Comparison of ENCODE assay signal across 1 cellular context in the genomic region with DNA sequence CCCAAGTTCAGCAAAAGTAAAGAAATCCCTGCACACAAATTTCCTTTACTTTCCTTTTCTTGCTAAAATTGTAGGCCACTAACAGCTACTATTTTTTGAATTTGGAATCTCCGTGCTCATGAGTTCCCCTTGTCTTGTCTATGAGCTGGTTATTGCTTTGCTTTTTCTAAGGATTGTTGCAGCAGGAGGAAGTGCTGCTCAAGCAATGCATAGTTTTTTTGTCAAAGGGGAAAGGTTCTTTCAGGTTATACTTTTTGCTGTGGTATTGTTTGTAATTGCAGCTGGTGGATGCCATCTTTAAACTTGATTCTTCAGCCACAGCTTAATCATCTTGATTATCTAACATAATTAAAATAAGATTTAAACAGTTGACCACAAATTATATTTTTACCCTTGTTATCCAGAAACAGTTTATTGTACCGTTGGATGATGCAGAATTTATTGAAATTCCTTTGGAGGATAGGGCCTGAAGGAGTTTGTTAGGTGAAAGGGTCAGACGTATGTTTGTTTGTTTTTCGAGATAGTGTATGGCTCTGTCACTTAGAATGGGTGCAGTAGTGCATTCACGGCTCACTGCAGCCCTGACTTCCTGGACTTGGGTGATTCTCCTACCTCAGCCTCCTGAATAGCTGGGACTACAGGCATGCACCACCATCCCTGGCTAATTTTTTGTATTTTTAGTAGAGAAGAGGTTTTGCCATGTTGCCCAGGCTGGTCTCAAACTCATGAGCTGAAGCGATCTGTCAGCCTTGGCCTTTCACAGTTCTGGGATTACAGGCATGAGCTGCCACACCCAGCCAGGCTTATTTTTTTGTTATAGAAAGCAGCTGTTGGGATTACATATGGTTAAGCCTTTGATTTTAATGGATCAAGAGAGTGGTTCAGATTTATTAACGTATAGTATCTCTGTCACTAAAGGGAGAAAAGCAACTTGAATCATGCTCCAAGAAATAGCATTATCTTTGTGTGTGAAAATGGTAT.
TF ChIP-seq lines count a peak whose summit lies in the region.

No MANE protein-coding gene starts in this region.

TF ChIP-seq in IMR-90, 13 proteins besides CTCF, POLR2A, EP300 and RAD21:
- TF ChIP-seq MAFK (IDR thresholded peaks at IDR 0.05; ENCODE audit: low read depth, low read length) (no peak), RFX5 (IDR thresholded peaks at IDR 0.05; ENCODE audit: low read depth, low read length) (no peak), ELK1 (IDR thresholded peaks at IDR 0.05; ENCODE audit: borderline replicate concordance, low read depth, low read length) (no peak), CHD1 (IDR thresholded peaks at IDR 0.05; ENCODE audit: low read depth, low read length) (no peak), NFE2L2 (IDR thresholded peaks at IDR 0.05; ENCODE audit: low read depth, low read length) (no peak), MXI1 (IDR thresholded peaks at IDR 0.05; ENCODE audit: borderline replicate concordance, low read depth, low read length) (no peak)
